Comparison of ENCODE assay signal across 10 cellular contexts in the genomic region with DNA sequence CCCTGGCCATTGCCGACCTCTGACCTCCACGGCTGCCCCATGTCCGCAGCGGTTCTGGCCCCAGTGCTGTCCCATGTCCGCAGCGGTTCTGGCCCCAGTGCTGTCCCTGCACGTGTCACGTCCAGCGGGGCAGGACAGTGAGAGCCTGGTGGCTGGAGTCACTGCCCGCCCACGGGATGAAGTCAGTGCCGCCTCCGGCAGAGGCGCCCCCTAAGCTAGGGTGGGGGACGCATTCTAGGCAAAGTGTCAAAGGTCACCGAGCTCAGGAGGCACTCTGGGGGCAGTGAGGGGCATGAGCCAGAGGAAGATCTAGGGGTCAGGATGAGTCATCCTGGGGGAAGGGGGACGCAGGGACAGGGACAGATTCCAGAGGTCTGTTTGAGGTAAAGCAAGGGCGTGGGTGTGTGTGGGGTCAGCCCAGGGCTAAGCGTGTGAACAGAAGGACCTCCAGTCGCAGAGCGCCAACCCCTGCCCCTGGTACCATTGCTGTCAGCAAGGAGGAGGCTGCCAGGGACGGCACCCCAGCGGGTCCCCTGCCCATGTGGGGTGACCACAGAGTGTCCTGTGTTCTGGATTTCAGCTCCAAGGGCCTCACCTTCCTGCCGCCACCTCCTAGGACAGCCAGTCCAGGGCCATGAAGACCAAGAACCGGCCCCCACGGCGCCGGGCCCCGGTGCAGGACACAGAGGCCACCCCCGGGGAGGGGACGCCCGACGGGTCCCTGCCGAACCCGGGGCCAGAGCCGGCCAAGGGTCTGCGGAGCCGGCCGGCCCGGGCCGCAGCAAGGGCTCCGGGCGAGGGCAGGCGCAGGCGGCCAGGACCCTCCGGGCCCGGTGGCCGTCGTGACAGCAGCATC. TPM values are rescaled to one million over a fixed set of nuclear protein-coding genes. Genes with fewer than 3 reads are reported as not detected.
DNase-seq lines count a peak whose midpoint lies in the region; ATAC-seq, FAIRE-seq and TF ChIP-seq lines count a peak whose summit lies in the region.
"Had no signal": no experiment of that assay in that cellular context is flagged by ENCODE, and none has a peak within 500 bp of the region (broad histone marks: within the 10 kb centered on the region; RNA-seq: fewer than 3 reads in every experiment).

No MANE protein-coding gene starts in this region.

- CTCF ChIA-PET in A673 (lab: Charles Lee) = no interaction called here

- no peak for FAIRE-seq in frontal cortex (lab: Jason Lieb, UNC)

- H3K9me3 ChIP-seq in A673 (ENCODE audit: low read depth, low read length, poor library complexity, severe bottlenecking) = no peaks in the 10 kb centered on the region
- H3K9me3 ChIP-seq: gastrocnemius medialis had no signal

- H3K36me3 ChIP-seq in A673 (ENCODE audit: insufficient read depth, low read length, poor library complexity, severe bottlenecking) = peaks cover 3% of the 10 kb centered on the region

- no peaks in the 10 kb centered on the region for H3K4me1 Mint-ChIP-seq in brain
- H3K4me1 Mint-ChIP-seq in mesothelial cell of epicardium = no peaks in the 10 kb centered on the region

- peak overlapping the region in 2 of 5 experiments; percentile 38 to 74 for H3K27ac Mint-ChIP-seq in brain
- H3K27ac Mint-ChIP-seq in mesothelial cell of epicardium = no peak overlapping the region

- H3K9me3 Mint-ChIP-seq in brain = no peaks in the 10 kb centered on the region
- H3K9me3 Mint-ChIP-seq in mesothelial cell of epicardium = no peaks in the 10 kb centered on the region

- H3K27ac ChIP-seq in A673 (ENCODE audit: low read depth, low read length, poor library complexity, severe bottlenecking) = no peak overlapping the region
- H3K27ac ChIP-seq: gastrocnemius medialis, HL-60 had no signal

- intact Hi-C loops in A673 (cut with micrococcal nuclease; ENCODE audit: unreplicated experiment) = no loop called here

- POLR2A ChIA-PET in A673 (lab: Charles Lee; ENCODE audit: low non-redundant PET) = no interaction called here

- BruUV-seq in A673 (replicated peaks; lab: Mats Ljungman, UMichigan) = no TSS peak

- H3K36me3 Mint-ChIP-seq in brain (peaks cover 7% of the 10 kb centered on the region), mesothelial cell of epicardium (peaks cover 3% of the 10 kb centered on the region)

- H3K4me3 Mint-ChIP-seq in brain = peak overlapping the region; percentile 45 to 74 (median 56)
- H3K4me3 Mint-ChIP-seq in mesothelial cell of epicardium = peak overlapping the region; percentile 58

- DNase-seq in A673 (ENCODE audit: low spot score) = no peak
- no peak for DNase-seq in mesothelial cell of epicardium (ENCODE audit: low spot score in 2 of 2, unreplicated experiment in 2 of 2)
- no peak for DNase-seq in frontal cortex (ENCODE audit: low spot score in 2 of 2)
- no peak for DNase-seq in cortex of kidney (lab: John Stamatoyannopoulos, UW)

- no peak for TF ChIP-seq CTCF in A673 (conservative IDR thresholded peaks at IDR 0.05; ENCODE audit: low read depth, low read length)
- TF ChIP-seq CTCF in brain (conservative IDR thresholded peaks at IDR 0.05) = no peak
- no peak for TF ChIP-seq CTCF in mesothelial cell of epicardium (IDR thresholded peaks at IDR 0.05; ENCODE audit: unreplicated experiment)

- H3K27me3 ChIP-seq in A673 (replicated peaks; ENCODE audit: insufficient read depth, low read depth, low read length, poor library complexity) = no peaks in the 10 kb centered on the region

- peak overlapping the region; percentile 42 for H3K4me3 ChIP-seq in A673 (ENCODE audit: low read depth, low read length, poor library complexity, severe bottlenecking)

- no peaks in the 10 kb centered on the region for H3K4me1 ChIP-seq in A673 (ENCODE audit: insufficient read depth, low read length, poor library complexity, severe bottlenecking)

- ATAC-seq in HG02642 (IDR thresholded peaks at IDR 0.05; ENCODE audit: poor library complexity, unreplicated experiment) (peak; percentile 3), GM18511 (IDR thresholded peaks at IDR 0.05; ENCODE audit: unreplicated experiment) (no peak), HG03280 (IDR thresholded peaks at IDR 0.05; ENCODE audit: unreplicated experiment) (no peak)
- ATAC-seq: gastrocnemius medialis had no signal

- peaks cover 5% of the 10 kb centered on the region for H3K27me3 Mint-ChIP-seq in brain
- H3K27me3 Mint-ChIP-seq in mesothelial cell of epicardium (ENCODE audit: low read depth) = peaks cover 5% of the 10 kb centered on the region

RNA-seq across cellular contexts. Expression of a gene that starts 0.7 kb away (rescaled TPM):
- 0.64 and 1.3 TPM in 2 replicates for total RNA-seq in A673 (2021)
- polyA plus RNA-seq in brain (ENCODE audit: insufficient read depth, low read depth, low replicate concordance) = 3.5 TPM
- 0.57 to 1.0 TPM in 2 of 3 replicates, not detected in the other for total RNA-seq in mesothelial cell of epicardium
- total RNA-seq in frontal cortex = 8.6 TPM

RNA-seq across cellular contexts. Expression of a gene that starts 40.1 kb away (rescaled TPM):
- total RNA-seq in A673 (2021) (21.2 and 25.9 TPM in 2 replicates), mesothelial cell of epicardium (35.7 to 38.0 TPM (median 37.0 TPM) in 3 replicates), frontal cortex (25.3 TPM)
- polyA plus RNA-seq in brain (ENCODE audit: insufficient read depth, low read depth, low replicate concordance) = 32.5 TPM
